26 cellular contexts compared by ENCODE assay signal in genomic region chr6:170229396-170229795, GRCh38.
"Had no signal": no experiment of that assay in that cellular context is flagged by ENCODE, and none has a peak within 500 bp of the region (broad histone marks: within the 10 kb centered on the region; RNA-seq: fewer than 3 reads in every experiment).

No MANE protein-coding gene starts in this region.

- H3K27ac ChIP-seq: esophagus squamous epithelium, neutrophil, right lobe of liver, thoracic aorta, tibial nerve, vagina had no signal

- FAIRE-seq: endometrium, islet of Langerhans, pancreas, small intestine had no signal

- H3K27me3 ChIP-seq: neutrophil, pancreas, right lobe of liver, tibial nerve, vagina had no signal

- H3K36me3 ChIP-seq: esophagus squamous epithelium, neutrophil, pancreas, right lobe of liver, thoracic aorta, tibial nerve, vagina had no signal

- H3K36me3 Mint-ChIP-seq: mesothelial cell of epicardium; naive B cell; natural killer cell treated with Interleukin-12 subunit alpha and Interleukin-12 subunit beta and Interleukin-15 and Interleukin-18, amount 100 ng/mL, for 72 hours; stimulated activated naive B cell treated with anti-CD40 and anti-IgM and Interleukin-4, amounts not matched to agents 10 μg/mL and 1 μg/mL and 100 μg/mL, for 72 hours had no signal

- ATAC-seq: effector memory CD8-positive, alpha-beta T cell; mucosa of descending colon; natural killer cell treated with Interleukin-12 subunit alpha and Interleukin-12 subunit beta and Interleukin-15 and Interleukin-18, amount 100 ng/mL, for 72 hours; pancreas; right lobe of liver; stimulated activated naive B cell treated with anti-CD40 and anti-IgM and Interleukin-4, amounts not matched to agents 10 μg/mL and 1 μg/mL and 100 μg/mL, for 72 hours had no signal

- H3K9me3 ChIP-seq: esophagus squamous epithelium, mucosa of descending colon, neutrophil, pancreas, right lobe of liver, thoracic aorta, tibial nerve, vagina had no signal

- H3K4me3 ChIP-seq: esophagus squamous epithelium, mucosa of descending colon, pancreas, right lobe of liver, thoracic aorta, tibial nerve, vagina had no signal

- DNase-seq: cerebellar nuclear complex; cortex of kidney; effector memory CD8-positive, alpha-beta T cell; erythroblast; esophagus squamous epithelium; foreskin melanocyte; hippocampal formation; kidney glomerular epithelial cell; mesenchymal stem cell; mucosa of descending colon; naive B cell; small intestine; stimulated activated CD4-positive, alpha-beta T cell treated with anti-CD3 and anti-CD28 coated beads, Interleukin-15, amount 100 ng/mL, for 24 hours; stimulated activated CD4-positive, alpha-beta T cell treated with anti-CD3 and anti-CD28 coated beads, Interleukin-2, amount 100 ng/mL, for 48 hours; stimulated activated naive B cell treated with anti-CD40 and anti-IgM and Interleukin-4, amounts not matched to agents 10 μg/mL and 1 μg/mL and 100 μg/mL, for 72 hours had no signal

- H3K27me3 Mint-ChIP-seq: naive B cell; stimulated activated naive CD8-positive, alpha-beta T cell treated with anti-CD3 and anti-CD28 coated beads, Interleukin-15, Interleukin-2, amounts not matched to agents 100 ng/mL and 50 ng/mL, for 24 hours had no signal

- H3K4me1 Mint-ChIP-seq: naive B cell; stimulated activated naive B cell treated with anti-CD40 and anti-IgM and Interleukin-4, amounts not matched to agents 10 μg/mL and 1 μg/mL and 100 μg/mL, for 72 hours had no signal

- H3K4me1 ChIP-seq: tibial nerve had no signal

- H3K9me3 Mint-ChIP-seq: effector memory CD8-positive, alpha-beta T cell; mesothelial cell of epicardium; naive B cell; natural killer cell treated with Interleukin-12 subunit alpha and Interleukin-12 subunit beta and Interleukin-15 and Interleukin-18, amount 100 ng/mL, for 72 hours; stimulated activated naive B cell treated with anti-CD40 and anti-IgM and Interleukin-4, amounts not matched to agents 10 μg/mL and 1 μg/mL and 100 μg/mL, for 72 hours; stimulated activated naive CD8-positive, alpha-beta T cell treated with anti-CD3 and anti-CD28 coated beads, Interleukin-15, Interleukin-2, amounts not matched to agents 100 ng/mL and 50 ng/mL, for 24 hours had no signal

- H3K27ac Mint-ChIP-seq: effector memory CD8-positive, alpha-beta T cell; mesothelial cell of epicardium; naive B cell; natural killer cell treated with Interleukin-12 subunit alpha and Interleukin-12 subunit beta and Interleukin-15 and Interleukin-18, amount 100 ng/mL, for 72 hours; stimulated activated naive B cell treated with anti-CD40 and anti-IgM and Interleukin-4, amounts not matched to agents 10 μg/mL and 1 μg/mL and 100 μg/mL, for 72 hours; stimulated activated naive CD8-positive, alpha-beta T cell treated with anti-CD3 and anti-CD28 coated beads, Interleukin-15, Interleukin-2, amounts not matched to agents 100 ng/mL and 50 ng/mL, for 24 hours had no signal

- H3K4me3 Mint-ChIP-seq: effector memory CD8-positive, alpha-beta T cell; mesothelial cell of epicardium; naive B cell; natural killer cell treated with Interleukin-12 subunit alpha and Interleukin-12 subunit beta and Interleukin-15 and Interleukin-18, amount 100 ng/mL, for 72 hours; stimulated activated naive B cell treated with anti-CD40 and anti-IgM and Interleukin-4, amounts not matched to agents 10 μg/mL and 1 μg/mL and 100 μg/mL, for 72 hours; stimulated activated naive CD8-positive, alpha-beta T cell treated with anti-CD3 and anti-CD28 coated beads, Interleukin-15, Interleukin-2, amounts not matched to agents 100 ng/mL and 50 ng/mL, for 24 hours had no signal
